In genomic region chr21:15742052-15742451, GRCh38 we compare ENCODE assay signal across 15 cellular contexts. TPM values are rescaled to one million over a fixed set of nuclear protein-coding genes. Genes with fewer than 3 reads are reported as not detected.
DNase-seq lines count a peak whose midpoint lies in the region; ATAC-seq and TF ChIP-seq lines count a peak whose summit lies in the region.
"Had no signal": no experiment of that assay in that cellular context is flagged by ENCODE, and none has a peak within 500 bp of the region (broad histone marks: within the 10 kb centered on the region; RNA-seq: fewer than 3 reads in every experiment).

No MANE protein-coding gene starts in this region.

- H3K4me3 ChIP-seq in CD4-positive, alpha-beta memory T cell (ENCODE audit: low read length in 2 of 2): no peak overlapping the region
- no peak overlapping the region for H3K4me3 ChIP-seq in left lung
- no peak overlapping the region for H3K4me3 ChIP-seq in trophoblast cell (ENCODE audit: low read depth, low read length)
- H3K4me3 ChIP-seq: heart left ventricle, psoas muscle had no signal

- H2BK5ac ChIP-seq in trophoblast cell (ENCODE audit: low read depth, low read length, poor library complexity): no peak overlapping the region

- peaks cover 9 to 25% of the 10 kb centered on the region in 2 donors for H3K36me3 Mint-ChIP-seq in CD4-positive, alpha-beta memory T cell
- H3K36me3 Mint-ChIP-seq in activated CD8-positive, alpha-beta T cell treated with anti-CD3 and anti-CD28 coated beads, Interleukin-2, amount 10 ng/mL, durations not matched to agents 7 days and 5 days (ENCODE audit: low read depth): peaks cover 47% of the 10 kb centered on the region

- peaks cover 73% of the 10 kb centered on the region for H3K4me1 ChIP-seq in CD4-positive, alpha-beta memory T cell (ENCODE audit: insufficient read depth, low read length)
- H3K4me1 ChIP-seq in left lung: peaks cover 0 to 60% of the 10 kb centered on the region in 2 donors
- peaks cover 20 to 26% of the 10 kb centered on the region in 2 experiments for H3K4me1 ChIP-seq in trophoblast cell (ENCODE audit: control insufficient read depth in 1 of 2, insufficient read depth in 2 of 2, low read length in 2 of 2)

- no peak overlapping the region for H4K91ac ChIP-seq in trophoblast cell (ENCODE audit: low read depth, low read length)

- no peak overlapping the region for H3K14ac ChIP-seq in trophoblast cell (ENCODE audit: low read length)

- no peak overlapping the region for H2AFZ ChIP-seq in trophoblast cell (ENCODE audit: insufficient read depth, low read length, poor library complexity)

- in situ Hi-C loops in KBM-7 (cut with MboI; ENCODE audit: low pct_unique_long_range_greater_than_20kb, low sequenced_read_pairs): no loop called here

- H3K9me3 Mint-ChIP-seq in CD4-positive, alpha-beta memory T cell: no peaks in the 10 kb centered on the region
- H3K9me3 Mint-ChIP-seq in activated CD8-positive, alpha-beta T cell treated with anti-CD3 and anti-CD28 coated beads, Interleukin-2, amount 10 ng/mL, durations not matched to agents 7 days and 5 days (ENCODE audit: insufficient read depth): no peaks in the 10 kb centered on the region

- no peak overlapping the region for H3K4me2 ChIP-seq in trophoblast cell (ENCODE audit: low read length)

- H3K36me3 ChIP-seq in CD4-positive, alpha-beta memory T cell (ENCODE audit: insufficient read depth, low read length): no peaks in the 10 kb centered on the region
- H3K36me3 ChIP-seq in left lung (peaks cover 0 to 4% of the 10 kb centered on the region in 2 donors), trophoblast cell (ENCODE audit: control insufficient read depth in 1 of 2, insufficient read depth in 2 of 2, low read length in 2 of 2) (peaks cover 0 to 3% of the 10 kb centered on the region in 2 experiments)

- peak overlapping the region in 4 of 8 donors; percentile 2 to 57 (median 38) for H3K4me3 Mint-ChIP-seq in CD4-positive, alpha-beta memory T cell
- no peak overlapping the region for H3K4me3 Mint-ChIP-seq in activated CD8-positive, alpha-beta T cell treated with anti-CD3 and anti-CD28 coated beads, Interleukin-2, amount 10 ng/mL, durations not matched to agents 7 days and 5 days

- no peaks in the 10 kb centered on the region for H3K27me3 ChIP-seq in CD4-positive, alpha-beta memory T cell (ENCODE audit: insufficient read depth, low read length)
- H3K27me3 ChIP-seq in left lung (no peaks in the 10 kb centered on the region), trophoblast cell (ENCODE audit: insufficient read depth, low read length) (no peaks in the 10 kb centered on the region)
- H3K27me3 ChIP-seq: heart left ventricle had no signal

- intact Hi-C loops in CD4-positive, alpha-beta memory T cell (cut with micrococcal nuclease): no loop called here
- intact Hi-C loops in left lung (cut with DNase I): no loop called here

- DNase-seq in CD4-positive, alpha-beta memory T cell: no peak
- DNase-seq in KBM-7 (peak; percentile 63), left lung (no peak), trophoblast cell (no peak), anterior cingulate cortex (lab: John Stamatoyannopoulos, UW) (no peak), activated gamma-delta T cell treated with Interleukin-2 at 50 U/mL for 16 hours (no peak), KG1 (lab: John Stamatoyannopoulos, UW) (no peak)
- no peak for DNase-seq in activated CD8-positive, alpha-beta T cell treated with anti-CD3 and anti-CD28 coated beads, Interleukin-2, amount 10 ng/mL, durations not matched to agents 7 days and 5 days
- DNase-seq: aorta; midbrain; NCI-H187 treated with DMSO at 0.1 percent for 48 hours; psoas muscle; stimulated activated CD4-positive, alpha-beta T cell treated with anti-CD3 and anti-CD28 coated beads, Interleukin-4, amount 100 ng/mL, for 4 hours had no signal

- no peak for ATAC-seq in activated CD8-positive, alpha-beta T cell treated with anti-CD3 and anti-CD28 coated beads, Interleukin-2, amount 10 ng/mL, durations not matched to agents 7 days and 5 days
- ATAC-seq in left lung: peak; percentile 47

- H2AK5ac ChIP-seq in trophoblast cell (ENCODE audit: low read length): no peak overlapping the region

- no peak overlapping the region for H3K23ac ChIP-seq in trophoblast cell (ENCODE audit: low read length)

- no peaks in the 10 kb centered on the region for H3K27me3 Mint-ChIP-seq in CD4-positive, alpha-beta memory T cell
- no peaks in the 10 kb centered on the region for H3K27me3 Mint-ChIP-seq in activated CD8-positive, alpha-beta T cell treated with anti-CD3 and anti-CD28 coated beads, Interleukin-2, amount 10 ng/mL, durations not matched to agents 7 days and 5 days (ENCODE audit: low read depth)

- H3K4me1 Mint-ChIP-seq in CD4-positive, alpha-beta memory T cell: peaks cover 65 to 92% (median 77%) of the 10 kb centered on the region in 4 donors
- H3K4me1 Mint-ChIP-seq in activated CD8-positive, alpha-beta T cell treated with anti-CD3 and anti-CD28 coated beads, Interleukin-2, amount 10 ng/mL, durations not matched to agents 7 days and 5 days (ENCODE audit: low read depth): peaks cover 49% of the 10 kb centered on the region

- H4K12ac ChIP-seq in trophoblast cell (ENCODE audit: low read depth, low read length): no peak overlapping the region

- TF ChIP-seq CTCF in left lung (IDR thresholded peaks at IDR 0.05): no peak

- no peak overlapping the region for H3K27ac ChIP-seq in CD4-positive, alpha-beta memory T cell (ENCODE audit: low read depth, low read length)
- H3K27ac ChIP-seq in left lung (peak overlapping the region in 1 of 2 donors; percentile 39), trophoblast cell (ENCODE audit: low read depth, low read length) (no peak overlapping the region)
- H3K27ac ChIP-seq: C4-2B, heart left ventricle, psoas muscle had no signal

- H4K8ac ChIP-seq in trophoblast cell (ENCODE audit: low read depth, low read length): no peak overlapping the region

- no peak overlapping the region for H2BK120ac ChIP-seq in trophoblast cell (ENCODE audit: insufficient read depth, low read length, poor library complexity)

- H3K18ac ChIP-seq in trophoblast cell (ENCODE audit: low read length): no peak overlapping the region

- POLR2A ChIA-PET in CD4-positive, alpha-beta memory T cell (lab: Charles Lee; ENCODE audit: partially characterized antibody): interaction anchor here (1.0 to 1.2 kb wide), 2 partner anchors 14 to 89 kb away, joined by 3 to 4 read pairs; no protein-coding TSS in a partner anchor
- POLR2A ChIA-PET in activated CD8-positive, alpha-beta T cell treated with anti-CD3 and anti-CD28 coated beads, Interleukin-2, amount 10 ng/mL, durations not matched to agents 7 days and 5 days (lab: Charles Lee): no interaction called here

- H3K4ac ChIP-seq in trophoblast cell (ENCODE audit: low read depth, low read length): no peak overlapping the region

- H3K27ac Mint-ChIP-seq in CD4-positive, alpha-beta memory T cell: peak overlapping the region in 5 of 7 donors; percentile 19 to 89 (median 33)
- peak overlapping the region; percentile 39 for H3K27ac Mint-ChIP-seq in activated CD8-positive, alpha-beta T cell treated with anti-CD3 and anti-CD28 coated beads, Interleukin-2, amount 10 ng/mL, durations not matched to agents 7 days and 5 days

- CTCF ChIA-PET in CD4-positive, alpha-beta memory T cell (lab: Charles Lee; ENCODE audit: partially characterized antibody): no interaction called here
- CTCF ChIA-PET in activated CD8-positive, alpha-beta T cell treated with anti-CD3 and anti-CD28 coated beads, Interleukin-2, amount 10 ng/mL, durations not matched to agents 7 days and 5 days (lab: Charles Lee): no interaction called here

- H3K9ac ChIP-seq in trophoblast cell (ENCODE audit: low read length): no peak overlapping the region

- H3K9me3 ChIP-seq in CD4-positive, alpha-beta memory T cell (ENCODE audit: control insufficient read depth in 1 of 2, low read length in 2 of 2): no peaks in the 10 kb centered on the region
- no peaks in the 10 kb centered on the region for H3K9me3 ChIP-seq in left lung
- H3K9me3 ChIP-seq in trophoblast cell (ENCODE audit: insufficient read depth, low read depth, low read length): peaks cover 2% of the 10 kb centered on the region
- H3K9me3 ChIP-seq: heart left ventricle, psoas muscle had no signal

- peaks cover 22% of the 10 kb centered on the region for H3K79me2 ChIP-seq in trophoblast cell (ENCODE audit: control insufficient read depth, insufficient read depth, low read length, poor library complexity)

- WGBS in trophoblast cell (ENCODE audit: extremely low coverage, insufficient coverage, insufficient read length): no CpG with 5 or more reads among the region's 1 CpG

- H3K79me1 ChIP-seq in trophoblast cell (ENCODE audit: low read length): peaks cover 6% of the 10 kb centered on the region

- H2BK12ac ChIP-seq in trophoblast cell (ENCODE audit: low read length): no peak overlapping the region

RNA-seq across cellular contexts. Expression of gene USP25, which starts 12.3 kb away (rescaled TPM):
- 10 to 100 TPM; 72.7 to 73.5 TPM for total RNA-seq in CD4-positive, alpha-beta memory T cell
- polyA plus RNA-seq in CD4-positive, alpha-beta memory T cell: 10 to 100 TPM in 1 of 2 donors, 1 to 10 TPM in 1; 6.2 to 25.6 TPM
- total RNA-seq in activated CD8-positive, alpha-beta T cell treated with anti-CD3 and anti-CD28 coated beads, Interleukin-2, amount 10 ng/mL, durations not matched to agents 7 days and 5 days: 10 to 100 TPM; 51.1 to 54.2 TPM
- total RNA-seq in left lung: 10 to 100 TPM; 47.5 to 51.9 TPM
- 44.5 and 45.5 TPM in 2 replicates for polyA plus RNA-seq in trophoblast cell (2013)
